In genomic region chr1:42845866-42846256, GRCh38 we compare ENCODE assay signal across 8 cellular contexts. TPM values are rescaled to one million over a fixed set of nuclear protein-coding genes. Genes with fewer than 3 reads are reported as not detected.
DNase-seq lines count a peak whose midpoint lies in the region; ATAC-seq and TF ChIP-seq lines count a peak whose summit lies in the region.

No MANE protein-coding gene starts in this region.

- H2AFZ ChIP-seq in OCI-LY3 (ENCODE audit: low read depth, low read length), result peak overlapping the region; percentile 97

- peak overlapping the region; percentile 25; the same call in 1 of the 2 replicates for H3K27ac ChIP-seq in OCI-LY3 (ENCODE audit: low read length)

- TF ChIP-seq CTCF in CD14-positive monocyte (IDR thresholded peaks at IDR 0.05) (no peak), OCI-LY3 (IDR thresholded peaks at IDR 0.05; ENCODE audit: low read depth, low read length) (no peak), fibroblast of pulmonary artery (IDR thresholded peaks at IDR 0.05; ENCODE audit: low read length, missing control alignments) (no peak), progenitor cell of endocrine pancreas (IDR thresholded peaks at IDR 0.05; ENCODE audit: unreplicated experiment) (no peak)

- intact Hi-C loops in CD14-positive monocyte (cut with micrococcal nuclease), result loop anchor here (5.0 to 10.0 kb wide), 5 partner anchors 34 to 329 kb away; partner anchors contain the start of genes C1orf50 (in 2 of the 2), P3H1 (in 2 of the 2), CFAP57 (in 1 of the 2) and EBNA1BP2 (in 1 of the 2)

- H3K9me3 Mint-ChIP-seq in CD14-positive monocyte, result peaks cover 0 to 3% (median under 1%) of the 10 kb centered on the region in 7 donors
- peaks cover 8% of the 10 kb centered on the region for H3K9me3 Mint-ChIP-seq in progenitor cell of endocrine pancreas (ENCODE audit: low read depth)

- H3K9me3 ChIP-seq in OCI-LY3 (ENCODE audit: insufficient read depth, low read length), result no peaks in the 10 kb centered on the region

- H4K20me1 ChIP-seq in OCI-LY3 (ENCODE audit: insufficient read depth, low read length), result no peaks in the 10 kb centered on the region

- H3K36me3 Mint-ChIP-seq in CD14-positive monocyte (peaks cover 38 to 41% of the 10 kb centered on the region in 2 donors), progenitor cell of endocrine pancreas (ENCODE audit: insufficient read depth) (peaks cover 18% of the 10 kb centered on the region)

- peaks cover 9% of the 10 kb centered on the region for H3K36me3 ChIP-seq in OCI-LY3 (replicated peaks; ENCODE audit: low read depth, low read length)

- no peak for DNase-seq in CD14-positive monocyte (ENCODE audit: low spot score)
- DNase-seq in fibroblast of pulmonary artery (ENCODE audit: low read depth), result no peak
- no peak for DNase-seq in progenitor cell of endocrine pancreas (ENCODE audit: low spot score, unreplicated experiment)
- DNase-seq in stimulated activated naive CD4-positive, alpha-beta T cell treated with Interleukin-2 at 50 U/mL for 16 hours (lab: John Stamatoyannopoulos, UW), result no peak
- no peak for DNase-seq in T1000 (lab: John Stamatoyannopoulos, UW)
- no peak for DNase-seq in midbrain (lab: John Stamatoyannopoulos, UW)

- H3K27me3 ChIP-seq in OCI-LY3 (ENCODE audit: low read depth, low read length), result no peaks in the 10 kb centered on the region

- ATAC-seq in GM21529 (IDR thresholded peaks at IDR 0.05; ENCODE audit: unreplicated experiment), result peak; percentile 18

- H3K4me3 ChIP-seq in OCI-LY3 (ENCODE audit: low read length) (peak overlapping the region; percentile 88), fibroblast of pulmonary artery (replicated peaks; ENCODE audit: low read depth, low read length) (peak overlapping the region; percentile 94)

- H3K4me1 ChIP-seq in OCI-LY3 (ENCODE audit: low read length), result peaks cover 13% of the 10 kb centered on the region

- peaks cover 0 to 3% (median 0%) of the 10 kb centered on the region in 3 donors for H3K27me3 Mint-ChIP-seq in CD14-positive monocyte (ENCODE audit: low read depth in 3 of 3)
- H3K27me3 Mint-ChIP-seq in progenitor cell of endocrine pancreas, result no peaks in the 10 kb centered on the region

- peak overlapping the region in 2 of 7 donors; percentile 50 to 80 for H3K27ac Mint-ChIP-seq in CD14-positive monocyte
- peak overlapping the region; percentile 79 for H3K27ac Mint-ChIP-seq in progenitor cell of endocrine pancreas

- peaks cover 21% of the 10 kb centered on the region for H3K79me2 ChIP-seq in OCI-LY3 (ENCODE audit: low read length)

- peaks cover 24% of the 10 kb centered on the region for H3K4me1 Mint-ChIP-seq in CD14-positive monocyte
- H3K4me1 Mint-ChIP-seq in progenitor cell of endocrine pancreas (ENCODE audit: low read depth), result peaks cover 13% of the 10 kb centered on the region

- H3K4me2 ChIP-seq in OCI-LY3 (ENCODE audit: low read length), result peak overlapping the region; percentile 86

- H3K9ac ChIP-seq in OCI-LY3 (ENCODE audit: low read length), result peak overlapping the region; percentile 86

- H3K4me3 Mint-ChIP-seq in CD14-positive monocyte (peak overlapping the region; percentile 95 to 98), progenitor cell of endocrine pancreas (ENCODE audit: low read depth) (peak overlapping the region; percentile 94)

RNA-seq across cellular contexts. Expression of gene ZNF691, which starts 0.6 kb away (rescaled TPM):
- 1 to 10 TPM; 1.3 to 1.8 TPM for polyA plus RNA-seq in CD14-positive monocyte
- total RNA-seq in progenitor cell of endocrine pancreas, result 18.1 and 18.8 TPM in 2 replicates

RNA-seq across cellular contexts. Expression of gene SVBP, which starts 28.7 kb away (rescaled TPM):
- 10 to 100 TPM; 54.3 to 56.1 TPM for polyA plus RNA-seq in CD14-positive monocyte
- 58.4 and 65.8 TPM in 2 replicates for total RNA-seq in progenitor cell of endocrine pancreas

RNA-seq across cellular contexts. Expression of gene ERMAP, which starts 28.9 kb away (rescaled TPM):
- polyA plus RNA-seq in CD14-positive monocyte, result 1 to 10 TPM; 6.0 to 8.4 TPM
- total RNA-seq in progenitor cell of endocrine pancreas, result 10.4 and 12.9 TPM in 2 replicates
